16 cellular contexts compared by ENCODE assay signal in the genomic region with DNA sequence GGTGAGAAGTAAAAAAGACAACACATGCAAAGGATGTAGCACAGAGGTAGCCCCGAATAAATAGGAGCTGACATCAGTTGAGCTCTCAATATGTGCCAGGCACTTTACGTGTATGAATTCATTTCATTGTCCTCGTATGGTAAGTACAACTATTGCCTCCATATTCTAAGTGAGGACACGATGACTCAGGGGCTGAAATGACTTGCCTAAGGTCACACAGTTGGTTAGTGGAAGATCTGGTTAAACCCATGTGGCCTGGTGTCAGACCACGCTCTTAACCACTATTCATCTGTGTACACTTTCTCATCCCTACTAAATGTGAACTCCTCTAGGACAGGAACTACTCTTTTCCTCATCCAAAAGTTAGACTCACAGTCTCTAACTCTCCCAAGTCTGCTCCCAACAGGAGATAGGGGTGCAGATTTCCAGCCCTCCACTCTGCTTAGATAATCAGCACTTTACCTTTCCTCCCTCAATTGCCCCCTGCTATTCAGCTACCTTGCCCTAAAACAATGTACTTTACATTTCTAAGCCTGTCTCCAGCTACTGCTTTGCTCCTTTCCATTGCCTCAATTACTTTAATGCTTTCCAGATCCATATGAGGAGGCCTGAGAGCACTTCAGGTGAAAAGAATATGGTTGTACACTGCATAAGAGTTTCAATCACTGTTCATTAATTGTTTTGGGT. TPM values are rescaled to one million over a fixed set of nuclear protein-coding genes. Genes with fewer than 3 reads are reported as not detected.
A peak's percentile ranks its signal among the peaks of the same experiment; 100 is the strongest.
DNase-seq lines count a peak whose midpoint lies in the region; ATAC-seq, FAIRE-seq and TF ChIP-seq lines count a peak whose summit lies in the region.
"Had no signal": no experiment of that assay in that cellular context is flagged by ENCODE, and none has a peak within 500 bp of the region (broad histone marks: within the 10 kb centered on the region; RNA-seq: fewer than 3 reads in every experiment).

No MANE protein-coding gene starts in this region.

- no peak for TF ChIP-seq POLR2A in upper lobe of left lung (IDR thresholded peaks at IDR 0.05)

- no peak overlapping the region for H3K4me3 ChIP-seq in upper lobe of left lung
- H3K4me3 ChIP-seq: suprapubic skin had no signal

- no peak for TF ChIP-seq EP300 in upper lobe of left lung (IDR thresholded peaks at IDR 0.05)

- H3K4me3 Mint-ChIP-seq in WTC11, result no peak overlapping the region
- H3K4me3 Mint-ChIP-seq: CD4-positive, alpha-beta T cell; central memory CD8-positive, alpha-beta T cell had no signal

- CTCF ChIA-PET in WTC11 (lab: Charles Lee), result no interaction called here

- peaks cover 41% of the 10 kb centered on the region for H3K27me3 Mint-ChIP-seq in WTC11 (ENCODE audit: low read depth)
- H3K27me3 Mint-ChIP-seq: CD4-positive, alpha-beta T cell had no signal

- POLR2A ChIA-PET in WTC11 (lab: Charles Lee), result no interaction called here

- no peak overlapping the region for H3K27ac Mint-ChIP-seq in WTC11
- H3K27ac Mint-ChIP-seq: CD4-positive, alpha-beta T cell had no signal

- peaks cover 59% of the 10 kb centered on the region for H3K4me1 Mint-ChIP-seq in WTC11
- H3K4me1 Mint-ChIP-seq: central memory CD8-positive, alpha-beta T cell had no signal

- no peaks in the 10 kb centered on the region for H3K36me3 Mint-ChIP-seq in WTC11

- no peak overlapping the region for H3K27ac ChIP-seq in upper lobe of left lung
- H3K27ac ChIP-seq: epithelial cell of prostate, parathyroid adenoma, suprapubic skin had no signal

- intact Hi-C loops in left colon (cut with DNase I, micrococcal nuclease), result no loop called here

- TF ChIP-seq CTCF in WTC11 (IDR thresholded peaks at IDR 0.05), result no peak
- no peak for TF ChIP-seq CTCF in upper lobe of left lung (IDR thresholded peaks at IDR 0.05)

- 65 to 90% methylated on average over 5 of the region's 5 CpGs for WGBS in upper lobe of left lung, 2 donors

- DNase-seq in WTC11 (ENCODE audit: low spot score) (no peak), NCI-H524 (lab: John Stamatoyannopoulos, UW) (no peak), GM19239 (ENCODE audit: insufficient read length, low spot score) (no peak), upper lobe of left lung (no peak), left colon (no peak)
- DNase-seq: activated gamma-delta T cell; CD4-positive, alpha-beta T cell; NCI-H526; Right ventricle myocardium superior had no signal

- H3K4me1 ChIP-seq in upper lobe of left lung, result no peaks in the 10 kb centered on the region
- H3K4me1 ChIP-seq: parathyroid adenoma, suprapubic skin had no signal

- no peaks in the 10 kb centered on the region for H3K36me3 ChIP-seq in upper lobe of left lung
- H3K36me3 ChIP-seq: suprapubic skin had no signal

- ATAC-seq in GM18499 (IDR thresholded peaks at IDR 0.05; ENCODE audit: insufficient read depth, unreplicated experiment), result peak; percentile 80
- ATAC-seq in GM18870 (IDR thresholded peaks at IDR 0.05; ENCODE audit: unreplicated experiment), result peak; percentile 78
- peak; percentile 73 for ATAC-seq in HG02884 (IDR thresholded peaks at IDR 0.05; ENCODE audit: unreplicated experiment)
- ATAC-seq in WTC11, result peak; percentile 50
- ATAC-seq in upper lobe of left lung (ENCODE audit: low FRiP score in 2 of 2), result no peak
- no peak for ATAC-seq in left colon

- no peak for FAIRE-seq in GM19239 (lab: Jason Lieb, UNC)

- no peaks in the 10 kb centered on the region for H3K27me3 ChIP-seq in upper lobe of left lung
- H3K27me3 ChIP-seq: suprapubic skin had no signal

- H3K9me3 Mint-ChIP-seq in WTC11, result no peaks in the 10 kb centered on the region
- H3K9me3 Mint-ChIP-seq: CD4-positive, alpha-beta T cell; central memory CD8-positive, alpha-beta T cell had no signal

- H3K9me3 ChIP-seq in upper lobe of left lung, result no peaks in the 10 kb centered on the region
- H3K9me3 ChIP-seq: suprapubic skin had no signal

TF ChIP-seq in WTC11, 78 proteins besides CTCF, POLR2A, EP300 and RAD21:
- no peak for TF ChIP-seq KAT7 (CRISPR knock-in tag; IDR thresholded peaks at IDR 0.05; ENCODE audit: borderline replicate concordance)
- no peak for TF ChIP-seq E2F4 (CRISPR knock-in tag; IDR thresholded peaks at IDR 0.05; ENCODE audit: borderline replicate concordance, low read depth)
- no peak for TF ChIP-seq FOXK1 (CRISPR knock-in tag; IDR thresholded peaks at IDR 0.05)
- no peak for TF ChIP-seq NR3C1 (CRISPR knock-in tag; conservative IDR thresholded peaks at IDR 0.05; ENCODE audit: low read depth)
TF ChIP-seq in WTC11: peak in this region for 0.

RNA-seq across cellular contexts. Expression of gene LHFPL1, which starts 58.8 kb away (rescaled TPM):
- total RNA-seq in WTC11 (2021), result 2.5 to 4.0 TPM (median 3.5 TPM) in 3 replicates
- under 1 TPM in 1 of 6 donors, not detected in 5; 0.13 TPM for total RNA-seq in upper lobe of left lung
- not detected for total RNA-seq in left colon
- total RNA-seq: suprapubic skin had no signal

Comparison
In these comparisons a context has a peak if more than half of its experiments do, and no peak if none do; other contexts are left out.
1. ATAC-seq: peak in GM18499 (single experiment), GM18870 (single experiment), HG02884 (single experiment) and WTC11 (single experiment); none in upper lobe of left lung (0 of 2) and left colon (single experiment).